ENCODE assay signal across 1 cellular context in genomic region chr5:173527671-173528070, GRCh38.
TF ChIP-seq lines count a peak whose summit lies in the region.

No MANE protein-coding gene starts in this region.

TF ChIP-seq in IMR-90, 13 proteins besides CTCF, POLR2A, EP300 and RAD21:
- no peak for TF ChIP-seq FOS (IDR thresholded peaks at IDR 0.05; ENCODE audit: low read depth, low read length)
- no peak for TF ChIP-seq SMC3 (IDR thresholded peaks at IDR 0.05; ENCODE audit: low read depth, low read length)
- no peak for TF ChIP-seq USF2 (IDR thresholded peaks at IDR 0.05; ENCODE audit: low read depth, low read length)
- no peak for TF ChIP-seq CEBPB (IDR thresholded peaks at IDR 0.05; ENCODE audit: low read depth, low read length)
- TF ChIP-seq CHD1 (IDR thresholded peaks at IDR 0.05; ENCODE audit: low read depth, low read length), result no peak
- TF ChIP-seq MXI1 (IDR thresholded peaks at IDR 0.05; ENCODE audit: borderline replicate concordance, low read depth, low read length), result no peak
- TF ChIP-seq MAZ (IDR thresholded peaks at IDR 0.05; ENCODE audit: borderline replicate concordance, low read depth, low read length), result no peak
- no peak for TF ChIP-seq BHLHE40 (IDR thresholded peaks at IDR 0.05; ENCODE audit: low read depth, low read length)
- no peak for TF ChIP-seq MAFK (IDR thresholded peaks at IDR 0.05; ENCODE audit: low read depth, low read length)
- TF ChIP-seq RFX5 (IDR thresholded peaks at IDR 0.05; ENCODE audit: low read depth, low read length), result no peak
- no peak for TF ChIP-seq NFE2L2 (IDR thresholded peaks at IDR 0.05; ENCODE audit: low read depth, low read length)
- TF ChIP-seq ELK1 (IDR thresholded peaks at IDR 0.05; ENCODE audit: borderline replicate concordance, low read depth, low read length), result no peak
